In the genomic region with DNA sequence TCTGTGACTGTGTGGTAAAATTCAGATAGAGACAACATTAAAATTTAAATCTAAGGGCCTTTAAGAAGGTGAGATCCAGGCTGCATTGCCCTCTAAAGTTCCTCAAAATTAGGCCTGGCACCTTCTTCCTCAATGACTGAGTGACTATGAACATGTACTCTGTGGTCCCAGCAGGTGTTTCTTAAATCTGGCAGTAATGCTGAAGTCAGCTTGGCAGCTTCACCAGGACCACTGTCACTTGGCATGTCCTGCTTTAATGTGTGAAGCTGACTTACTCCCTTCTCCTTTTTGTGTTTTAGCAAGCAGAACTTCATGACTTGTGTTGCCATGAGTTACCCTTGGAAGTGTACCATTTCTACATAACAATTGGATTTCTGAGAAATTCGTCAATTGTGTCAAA, we compare ENCODE assay signal across 15 cellular contexts.
"Had no signal": no experiment of that assay in that cellular context is flagged by ENCODE, and none has a peak within 500 bp of the region (broad histone marks: within the 10 kb centered on the region; RNA-seq: fewer than 3 reads in every experiment).

No MANE protein-coding gene starts in this region.

- H3K4me1 ChIP-seq: left lung, sigmoid colon, upper lobe of left lung had no signal

- H3K27me3 ChIP-seq: left lung, sigmoid colon, upper lobe of left lung had no signal

- H3K36me3 ChIP-seq: left lung, sigmoid colon, upper lobe of left lung had no signal

- DNase-seq: activated CD4-positive, alpha-beta memory T cell treated with anti-CD3 and anti-CD28 coated beads, Interleukin-2, amount 10 ng/mL, durations not matched to agents 7 days and 5 days; activated gamma-delta T cell treated with Interleukin-2 at 50 U/mL for 16 hours; activated naive CD8-positive, alpha-beta T cell treated with anti-CD3 and anti-CD28 coated beads for 36 hours; activated T-cell treated with anti-CD3 and anti-CD28 coated beads, Interleukin-2, amount 50 U/mL, for 72 hours; effector CD4-positive, alpha-beta T cell; foreskin melanocyte; head of caudate nucleus; left lung; sigmoid colon; stimulated activated CD4-positive, alpha-beta T cell treated with anti-CD3 and anti-CD28 coated beads, Interleukin-12 subunit alpha, Interleukin-12 subunit beta, amount 100 ng/mL, for 4 hours; stimulated activated naive CD4-positive, alpha-beta T cell; T1000; upper lobe of left lung had no signal

- H3K36me3 Mint-ChIP-seq: activated naive CD8-positive, alpha-beta T cell treated with anti-CD3 and anti-CD28 coated beads for 36 hours; memory B cell had no signal

- H3K27me3 Mint-ChIP-seq: activated CD4-positive, alpha-beta memory T cell treated with anti-CD3 and anti-CD28 coated beads, Interleukin-2, amount 10 ng/mL, durations not matched to agents 7 days and 5 days; activated naive CD8-positive, alpha-beta T cell treated with anti-CD3 and anti-CD28 coated beads for 36 hours; memory B cell had no signal

- H3K27ac Mint-ChIP-seq: activated CD4-positive, alpha-beta memory T cell treated with anti-CD3 and anti-CD28 coated beads, Interleukin-2, amount 10 ng/mL, durations not matched to agents 7 days and 5 days; activated naive CD8-positive, alpha-beta T cell treated with anti-CD3 and anti-CD28 coated beads for 36 hours; activated T-cell treated with anti-CD3 and anti-CD28 coated beads, Interleukin-2, amount 50 U/mL, for 72 hours; memory B cell; nephron had no signal

- H3K4me3 ChIP-seq: left lung, sigmoid colon, upper lobe of left lung had no signal

- H3K4me3 Mint-ChIP-seq: activated CD4-positive, alpha-beta memory T cell treated with anti-CD3 and anti-CD28 coated beads, Interleukin-2, amount 10 ng/mL, durations not matched to agents 7 days and 5 days; activated naive CD8-positive, alpha-beta T cell treated with anti-CD3 and anti-CD28 coated beads for 36 hours; activated T-cell treated with anti-CD3 and anti-CD28 coated beads, Interleukin-2, amount 50 U/mL, for 72 hours; memory B cell; nephron had no signal

- H3K4me1 Mint-ChIP-seq: activated CD4-positive, alpha-beta memory T cell treated with anti-CD3 and anti-CD28 coated beads, Interleukin-2, amount 10 ng/mL, durations not matched to agents 7 days and 5 days; activated naive CD8-positive, alpha-beta T cell treated with anti-CD3 and anti-CD28 coated beads for 36 hours; memory B cell; nephron had no signal

- H3K27ac ChIP-seq: left lung, sigmoid colon, upper lobe of left lung had no signal

- H3K9me3 ChIP-seq: left lung, sigmoid colon, upper lobe of left lung had no signal

- ATAC-seq: activated T-cell treated with anti-CD3 and anti-CD28 coated beads, Interleukin-2, amount 50 U/mL, for 72 hours; left lung had no signal
